In the genomic region with DNA sequence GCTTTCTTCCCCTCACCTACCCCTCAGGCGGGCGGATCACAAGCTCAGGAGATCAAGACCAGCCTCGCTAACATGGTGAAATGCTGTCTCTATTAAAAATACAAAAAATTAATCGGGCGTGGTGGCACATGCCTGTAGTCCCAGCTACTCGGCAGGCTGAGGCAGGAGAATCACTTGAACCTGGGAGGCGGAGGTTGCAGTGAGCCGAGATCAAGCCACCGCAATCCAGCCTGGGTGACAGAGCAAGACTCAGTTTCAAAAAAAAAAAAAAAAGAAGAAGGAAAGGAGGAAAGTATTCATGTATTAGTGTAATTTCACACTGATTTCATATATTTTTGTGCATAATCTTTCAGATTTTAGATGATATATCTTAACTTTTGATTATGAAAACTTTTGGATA, we compare ENCODE assay signal across 15 cellular contexts. TPM values are rescaled to one million over a fixed set of nuclear protein-coding genes. Genes with fewer than 3 reads are reported as not detected.
A peak's percentile ranks its signal among the peaks of the same experiment; 100 is the strongest.
DNase-seq lines count a peak whose midpoint lies in the region; ATAC-seq and TF ChIP-seq lines count a peak whose summit lies in the region.
"Not testable (repeated sequence)": the region's sequence is repeated elsewhere in the genome, so short reads cannot be mapped to it uniquely, and the experiment has no call there.
"Had no signal": no experiment of that assay in that cellular context is flagged by ENCODE, and none has a peak within 500 bp of the region (broad histone marks: within the 10 kb centered on the region; RNA-seq: fewer than 3 reads in every experiment).

No MANE protein-coding gene starts in this region.

- DNase-seq in AG04450 (ENCODE audit: low read depth, low spot score); fibroblast of villous mesenchyme (ENCODE audit: low read depth); lower lobe of right lung; neural progenitor cell (ENCODE audit: low spot score); smooth muscle cell (lab: John Stamatoyannopoulos, UW; ENCODE audit: unreplicated experiment); upper lobe of right lung: not testable (repeated sequence)
- peak; percentile 22 for DNase-seq in chondrocyte (ENCODE audit: low spot score)

- H3K4me1 Mint-ChIP-seq in chondrocyte (ENCODE audit: low read depth) (peaks cover 70% of the 10 kb centered on the region), neural progenitor cell (peaks cover 25% of the 10 kb centered on the region)

- H3K36me3 Mint-ChIP-seq in chondrocyte (ENCODE audit: low read depth); neural progenitor cell: not testable (repeated sequence)

- H3K9me3 ChIP-seq in AG04450 (ENCODE audit: control insufficient read depth, insufficient read depth, low read length); lower lobe of right lung; neural progenitor cell (ENCODE audit: low read depth); smooth muscle cell (replicated peaks; ENCODE audit: low read depth); upper lobe of right lung: not testable (repeated sequence)

- peak overlapping the region; percentile 93 for H3K27ac Mint-ChIP-seq in chondrocyte (ENCODE audit: unreplicated experiment)
- not testable (repeated sequence) for H3K27ac Mint-ChIP-seq in neural progenitor cell

- H3F3A ChIP-seq in neural progenitor cell (ENCODE audit: low read depth); smooth muscle cell (ENCODE audit: low read depth): not testable (repeated sequence)

- H2AFZ ChIP-seq in neural progenitor cell (replicated peaks); smooth muscle cell (ENCODE audit: low read depth): not testable (repeated sequence)

- H3K4me3 Mint-ChIP-seq in chondrocyte (ENCODE audit: unreplicated experiment) (peak overlapping the region; percentile 94), neural progenitor cell (peak overlapping the region; percentile 81)

- H3K4me1 ChIP-seq in lower lobe of right lung (peaks cover 24% of the 10 kb centered on the region), neural progenitor cell (peaks cover 10% of the 10 kb centered on the region), upper lobe of right lung (peaks cover 11% of the 10 kb centered on the region)
- H3K4me1 ChIP-seq in smooth muscle cell (ENCODE audit: low read depth), result not testable (repeated sequence)

- POLR2A ChIA-PET in AG04450 (lab: Yijun Ruan, JAX), result interaction anchor here (1.0 kb wide), 1 partner anchor 29 kb away, joined by 3 read pairs; no protein-coding TSS in a partner anchor

- H3K9ac ChIP-seq in neural progenitor cell; smooth muscle cell (ENCODE audit: low read depth): not testable (repeated sequence)

- not testable (repeated sequence) for ATAC-seq in lower lobe of right lung, upper lobe of right lung

- H3K79me2 ChIP-seq in neural progenitor cell (ENCODE audit: low read depth); smooth muscle cell (ENCODE audit: low read depth): not testable (repeated sequence)

- 90% methylated on average over 9 of the region's 9 CpGs for WGBS in smooth muscle cell (ENCODE audit: low lambda C conversion rate)

- not testable (repeated sequence) for H3K4me2 ChIP-seq in neural progenitor cell
- H3K4me2 ChIP-seq in smooth muscle cell, result peak overlapping the region; percentile 92

- not testable (repeated sequence) for H3K27ac ChIP-seq in AG04450 (ENCODE audit: low read depth, low read length); neural progenitor cell; smooth muscle cell (ENCODE audit: low read depth)
- H3K27ac ChIP-seq in lower lobe of right lung, result peak overlapping the region; percentile 77
- peak overlapping the region; percentile 71 for H3K27ac ChIP-seq in upper lobe of right lung

- not testable (repeated sequence) for TF ChIP-seq CTCF in AG04450 (IDR thresholded peaks at IDR 0.05; ENCODE audit: low read depth, low read length); WI38 (IDR thresholded peaks at IDR 0.05; ENCODE audit: low read depth, low read length); chondrocyte (IDR thresholded peaks at IDR 0.05); fibroblast of villous mesenchyme (IDR thresholded peaks at IDR 0.05; ENCODE audit: insufficient read depth, low read depth, low read length); lower lobe of right lung (IDR thresholded peaks at IDR 0.05); neural progenitor cell (IDR thresholded peaks at IDR 0.05); smooth muscle cell (IDR thresholded peaks at IDR 0.05; ENCODE audit: borderline replicate concordance, insufficient read depth, poor library complexity, severe bottlenecking); upper lobe of right lung (IDR thresholded peaks at IDR 0.05)

- H3K27me3 Mint-ChIP-seq in chondrocyte (ENCODE audit: low read depth), result not testable (repeated sequence)
- H3K27me3 Mint-ChIP-seq in neural progenitor cell (ENCODE audit: insufficient read depth, low read depth), result peaks cover 15% of the 10 kb centered on the region

- H3K4me3 ChIP-seq in AG04450 (ENCODE audit: low read depth, low read length), result peak overlapping the region; percentile 64
- peak overlapping the region; percentile 60 for H3K4me3 ChIP-seq in WI38 (ENCODE audit: low read depth, low read length)
- H3K4me3 ChIP-seq in fibroblast of villous mesenchyme (ENCODE audit: low read depth, low read length), result peak overlapping the region; percentile 15
- peak overlapping the region; percentile 48 for H3K4me3 ChIP-seq in lower lobe of right lung
- not testable (repeated sequence) for H3K4me3 ChIP-seq in neural progenitor cell
- H3K4me3 ChIP-seq in smooth muscle cell, result peak overlapping the region; percentile 64
- peak overlapping the region; percentile 48 for H3K4me3 ChIP-seq in upper lobe of right lung

- not testable (repeated sequence) for H3K36me3 ChIP-seq in lower lobe of right lung; neural progenitor cell; smooth muscle cell (ENCODE audit: low read depth); upper lobe of right lung

- not testable (repeated sequence) for H3K9me3 Mint-ChIP-seq in chondrocyte (ENCODE audit: low read depth); neural progenitor cell

- CTCF ChIA-PET in AG04450 (lab: Charles Lee), result interaction anchor here (1.3 to 2.8 kb wide), 3 partner anchors 10 to 89 kb away, joined by 4 to 10 read pairs (median 6); no protein-coding TSS in a partner anchor

- intact Hi-C loops in lower lobe of right lung (cut with DNase I); upper lobe of right lung (cut with DNase I): not testable (repeated sequence)

- not testable (repeated sequence) for H4K20me1 ChIP-seq in neural progenitor cell (ENCODE audit: low read depth); smooth muscle cell (ENCODE audit: low read depth)

- not testable (repeated sequence) for H3K27me3 ChIP-seq in AG04450 (ENCODE audit: control insufficient read depth, insufficient read depth, low read length); smooth muscle cell (ENCODE audit: low read depth)
- H3K27me3 ChIP-seq in lower lobe of right lung (ENCODE audit: low read depth) (peaks cover 22% of the 10 kb centered on the region), neural progenitor cell (peaks cover 35% of the 10 kb centered on the region), upper lobe of right lung (peaks cover 17% of the 10 kb centered on the region)

RNA-seq across cellular contexts. Expression of a gene that starts 1.2 kb away (rescaled TPM):
- polyA plus RNA-seq in AG04450 (2011; rRNA removed) (11.5 and 14.2 TPM in 2 replicates), smooth muscle cell (14.6 and 23.7 TPM in 2 replicates)
- 2.2 and 4.0 TPM in 2 replicates for polyA minus RNA-seq in AG04450 (2011; rRNA and poly(A)+ RNA removed)
- total RNA-seq in chondrocyte (121 to 198 TPM (median 193 TPM) in 3 replicates), fibroblast of villous mesenchyme (0.43 and 0.64 TPM in 2 replicates), lower lobe of right lung (38.0 TPM), neural progenitor cell (ENCODE audit: low replicate concordance) (not detected in 2 replicates), smooth muscle cell (1.5 TPM in 1 of 2 replicates, not detected in the other), upper lobe of right lung (24.1 TPM)
- total RNA-seq: activated CD8-positive, alpha-beta memory T cell treated with anti-CD3 and anti-CD28 coated beads, Interleukin-2, amount 10 ng/mL, durations not matched to agents 7 days and 5 days; cardiac muscle cell; HT-29; naive thymus-derived CD8-positive, alpha-beta T cell; NCI-H460; SK-MEL-5; T-cell had no signal

RNA-seq across cellular contexts. Expression of a gene that starts 55.2 kb away (rescaled TPM):
- polyA plus RNA-seq in AG04450 (2011; rRNA removed) (24.4 and 34.4 TPM in 2 replicates), smooth muscle cell (31.2 and 34.6 TPM in 2 replicates)
- polyA minus RNA-seq in AG04450 (2011; rRNA and poly(A)+ RNA removed), result 12.4 and 15.7 TPM in 2 replicates
- total RNA-seq in chondrocyte (18.2 to 19.6 TPM (median 18.9 TPM) in 3 replicates), fibroblast of villous mesenchyme (6.1 and 9.9 TPM in 2 replicates), lower lobe of right lung (18.6 TPM), neural progenitor cell (ENCODE audit: low replicate concordance) (27.5 and 34.6 TPM in 2 replicates), smooth muscle cell (42.1 and 49.5 TPM in 2 replicates), upper lobe of right lung (17.6 TPM)
